ENCODE assay signal across 1 cellular context in the genomic region with DNA sequence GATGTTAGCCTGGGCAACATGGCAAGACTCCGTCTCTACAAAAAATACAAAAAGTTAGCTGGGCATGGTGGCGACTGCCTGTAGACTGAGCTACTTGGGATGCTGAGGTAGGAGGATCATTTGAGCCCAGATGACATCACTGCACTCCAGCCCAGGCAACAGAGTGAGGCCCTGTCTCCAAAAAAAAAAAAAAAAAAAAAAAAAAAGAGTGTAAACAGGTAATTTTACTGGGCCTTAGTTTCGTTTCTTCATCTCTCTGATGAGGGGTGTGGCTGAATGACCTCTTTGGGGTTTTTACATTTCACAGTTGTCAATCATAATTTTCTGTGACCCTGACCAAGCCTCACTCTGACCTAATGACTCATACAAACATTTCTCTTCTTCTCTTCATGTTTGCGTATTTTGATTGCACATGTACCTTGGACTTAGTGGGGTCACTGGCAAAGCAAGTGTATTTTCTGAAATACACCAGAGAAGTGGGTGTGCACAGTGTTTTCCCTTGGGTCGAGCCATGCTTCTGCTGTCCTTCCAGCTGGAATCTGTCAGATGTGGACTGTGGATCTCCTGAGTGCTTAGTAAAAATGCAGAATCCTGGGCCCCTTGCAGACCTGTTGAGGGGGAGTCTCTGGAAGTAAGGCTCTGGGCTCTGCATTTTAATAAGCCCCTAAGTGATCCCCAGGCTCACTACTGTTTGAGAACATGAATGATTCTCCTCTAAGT.
A peak's percentile ranks its signal among the peaks of the same experiment; 100 is the strongest.
TF ChIP-seq lines count a peak whose summit lies in the region.

No MANE protein-coding gene starts in this region.

TF ChIP-seq in HepG2, 621 proteins besides CTCF, POLR2A, EP300 and RAD21 (continued from another document and continues in another):
- TF ChIP-seq KDM6A (CRISPR knock-in tag; IDR thresholded peaks at IDR 0.05; ENCODE audit: low read depth) (peak; percentile 71; the same call in 1 of the 2 replicates), FOXK1 (CRISPR knock-in tag; IDR thresholded peaks at IDR 0.05; ENCODE audit: borderline replicate concordance, low read depth) (peak; percentile 90; the same call in 1 of the 2 replicates), ADNP (CRISPR knock-in tag; IDR thresholded peaks at IDR 0.05) (no peak), TGIF2 (CRISPR knock-in tag; IDR thresholded peaks at IDR 0.05) (peak; percentile 100), CC2D1A (CRISPR knock-in tag; IDR thresholded peaks at IDR 0.05) (no peak), NR3C1 (CRISPR knock-in tag; IDR thresholded peaks at IDR 0.05) (no peak), ZMYM2 (CRISPR knock-in tag; IDR thresholded peaks at IDR 0.05) (peak; percentile 88; the same call in 1 of the 2 replicates), ZNF816 (CRISPR knock-in tag; IDR thresholded peaks at IDR 0.05; ENCODE audit: borderline replicate concordance) (no peak), PHF8 (CRISPR knock-in tag; IDR thresholded peaks at IDR 0.05) (0 out of 2 replicates have a peak, but pooled peaks have one; percentile 28), ZNF263 (CRISPR knock-in tag; IDR thresholded peaks at IDR 0.05) (no peak), ZNF138 (CRISPR knock-in tag; IDR thresholded peaks at IDR 0.05; ENCODE audit: low read depth) (no peak), RCOR2 (CRISPR knock-in tag; IDR thresholded peaks at IDR 0.05) (no peak; the same call in 1 of the 2 replicates), TBX2 (CRISPR knock-in tag; IDR thresholded peaks at IDR 0.05; ENCODE audit: borderline replicate concordance) (peak; percentile 92), RORA (CRISPR knock-in tag; IDR thresholded peaks at IDR 0.05) (no peak), ZNF644 (CRISPR knock-in tag; IDR thresholded peaks at IDR 0.05; ENCODE audit: low read depth) (peak; percentile 57; the same call in 1 of the 2 replicates), MED1 (CRISPR knock-in tag; IDR thresholded peaks at IDR 0.05) (peak; percentile 96), KLF13 (CRISPR knock-in tag; IDR thresholded peaks at IDR 0.05) (no peak), ATAD3A (CRISPR knock-in tag; IDR thresholded peaks at IDR 0.05) (no peak), TBP (CRISPR knock-in tag; IDR thresholded peaks at IDR 0.05) (no peak), ZNF607 (CRISPR knock-in tag; IDR thresholded peaks at IDR 0.05; ENCODE audit: borderline replicate concordance) (peak; percentile 24; the same call in 1 of the 2 replicates), ZNF101 (CRISPR knock-in tag; IDR thresholded peaks at IDR 0.05; ENCODE audit: borderline replicate concordance, low read depth) (no peak), ZNF235 (CRISPR knock-in tag; IDR thresholded peaks at IDR 0.05; ENCODE audit: borderline replicate concordance) (no peak), SRY (CRISPR knock-in tag; IDR thresholded peaks at IDR 0.05) (no peak), ZNF766 (CRISPR knock-in tag; IDR thresholded peaks at IDR 0.05; ENCODE audit: borderline replicate concordance) (no peak; the same call in 1 of the 2 replicates)
- TF ChIP-seq, protein P1, sequence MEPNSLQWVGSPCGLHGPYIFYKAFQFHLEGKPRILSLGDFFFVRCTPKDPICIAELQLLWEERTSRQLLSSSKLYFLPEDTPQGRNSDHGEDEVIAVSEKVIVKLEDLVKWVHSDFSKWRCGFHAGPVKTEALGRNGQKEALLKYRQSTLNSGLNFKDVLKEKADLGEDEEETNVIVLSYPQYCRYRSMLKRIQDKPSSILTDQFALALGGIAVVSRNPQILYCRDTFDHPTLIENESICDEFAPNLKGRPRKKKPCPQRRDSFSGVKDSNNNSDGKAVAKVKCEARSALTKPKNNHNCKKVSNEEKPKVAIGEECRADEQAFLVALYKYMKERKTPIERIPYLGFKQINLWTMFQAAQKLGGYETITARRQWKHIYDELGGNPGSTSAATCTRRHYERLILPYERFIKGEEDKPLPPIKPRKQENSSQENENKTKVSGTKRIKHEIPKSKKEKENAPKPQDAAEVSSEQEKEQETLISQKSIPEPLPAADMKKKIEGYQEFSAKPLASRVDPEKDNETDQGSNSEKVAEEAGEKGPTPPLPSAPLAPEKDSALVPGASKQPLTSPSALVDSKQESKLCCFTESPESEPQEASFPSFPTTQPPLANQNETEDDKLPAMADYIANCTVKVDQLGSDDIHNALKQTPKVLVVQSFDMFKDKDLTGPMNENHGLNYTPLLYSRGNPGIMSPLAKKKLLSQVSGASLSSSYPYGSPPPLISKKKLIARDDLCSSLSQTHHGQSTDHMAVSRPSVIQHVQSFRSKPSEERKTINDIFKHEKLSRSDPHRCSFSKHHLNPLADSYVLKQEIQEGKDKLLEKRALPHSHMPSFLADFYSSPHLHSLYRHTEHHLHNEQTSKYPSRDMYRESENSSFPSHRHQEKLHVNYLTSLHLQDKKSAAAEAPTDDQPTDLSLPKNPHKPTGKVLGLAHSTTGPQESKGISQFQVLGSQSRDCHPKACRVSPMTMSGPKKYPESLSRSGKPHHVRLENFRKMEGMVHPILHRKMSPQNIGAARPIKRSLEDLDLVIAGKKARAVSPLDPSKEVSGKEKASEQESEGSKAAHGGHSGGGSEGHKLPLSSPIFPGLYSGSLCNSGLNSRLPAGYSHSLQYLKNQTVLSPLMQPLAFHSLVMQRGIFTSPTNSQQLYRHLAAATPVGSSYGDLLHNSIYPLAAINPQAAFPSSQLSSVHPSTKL (CRISPR knock-in tag; IDR thresholded peaks at IDR 0.05): peak; percentile 94
- TF ChIP-seq, protein P2, sequence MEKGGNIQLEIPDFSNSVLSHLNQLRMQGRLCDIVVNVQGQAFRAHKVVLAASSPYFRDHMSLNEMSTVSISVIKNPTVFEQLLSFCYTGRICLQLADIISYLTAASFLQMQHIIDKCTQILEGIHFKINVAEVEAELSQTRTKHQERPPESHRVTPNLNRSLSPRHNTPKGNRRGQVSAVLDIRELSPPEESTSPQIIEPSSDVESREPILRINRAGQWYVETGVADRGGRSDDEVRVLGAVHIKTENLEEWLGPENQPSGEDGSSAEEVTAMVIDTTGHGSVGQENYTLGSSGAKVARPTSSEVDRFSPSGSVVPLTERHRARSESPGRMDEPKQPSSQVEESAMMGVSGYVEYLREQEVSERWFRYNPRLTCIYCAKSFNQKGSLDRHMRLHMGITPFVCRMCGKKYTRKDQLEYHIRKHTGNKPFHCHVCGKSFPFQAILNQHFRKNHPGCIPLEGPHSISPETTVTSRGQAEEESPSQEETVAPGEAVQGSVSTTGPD (CRISPR knock-in tag; IDR thresholded peaks at IDR 0.05): 0 out of 2 replicates have a peak, but pooled peaks have one; percentile 50
- TF ChIP-seq, protein P3, sequence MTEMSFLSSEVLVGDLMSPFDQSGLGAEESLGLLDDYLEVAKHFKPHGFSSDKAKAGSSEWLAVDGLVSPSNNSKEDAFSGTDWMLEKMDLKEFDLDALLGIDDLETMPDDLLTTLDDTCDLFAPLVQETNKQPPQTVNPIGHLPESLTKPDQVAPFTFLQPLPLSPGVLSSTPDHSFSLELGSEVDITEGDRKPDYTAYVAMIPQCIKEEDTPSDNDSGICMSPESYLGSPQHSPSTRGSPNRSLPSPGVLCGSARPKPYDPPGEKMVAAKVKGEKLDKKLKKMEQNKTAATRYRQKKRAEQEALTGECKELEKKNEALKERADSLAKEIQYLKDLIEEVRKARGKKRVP (CRISPR knock-in tag; IDR thresholded peaks at IDR 0.05): peak in 1 of 2 experiments; percentile 56; a peak in 1 of 4 replicates
- TF ChIP-seq, protein P4, sequence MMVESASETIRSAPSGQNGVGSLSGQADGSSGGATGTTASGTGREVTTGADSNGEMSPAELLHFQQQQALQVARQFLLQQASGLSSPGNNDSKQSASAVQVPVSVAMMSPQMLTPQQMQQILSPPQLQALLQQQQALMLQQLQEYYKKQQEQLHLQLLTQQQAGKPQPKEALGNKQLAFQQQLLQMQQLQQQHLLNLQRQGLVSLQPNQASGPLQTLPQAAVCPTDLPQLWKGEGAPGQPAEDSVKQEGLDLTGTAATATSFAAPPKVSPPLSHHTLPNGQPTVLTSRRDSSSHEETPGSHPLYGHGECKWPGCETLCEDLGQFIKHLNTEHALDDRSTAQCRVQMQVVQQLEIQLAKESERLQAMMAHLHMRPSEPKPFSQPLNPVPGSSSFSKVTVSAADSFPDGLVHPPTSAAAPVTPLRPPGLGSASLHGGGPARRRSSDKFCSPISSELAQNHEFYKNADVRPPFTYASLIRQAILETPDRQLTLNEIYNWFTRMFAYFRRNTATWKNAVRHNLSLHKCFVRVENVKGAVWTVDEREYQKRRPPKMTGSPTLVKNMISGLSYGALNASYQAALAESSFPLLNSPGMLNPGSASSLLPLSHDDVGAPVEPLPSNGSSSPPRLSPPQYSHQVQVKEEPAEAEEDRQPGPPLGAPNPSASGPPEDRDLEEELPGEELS (CRISPR knock-in tag; IDR thresholded peaks at IDR 0.05): peak; percentile 94
- TF ChIP-seq, protein P5, sequence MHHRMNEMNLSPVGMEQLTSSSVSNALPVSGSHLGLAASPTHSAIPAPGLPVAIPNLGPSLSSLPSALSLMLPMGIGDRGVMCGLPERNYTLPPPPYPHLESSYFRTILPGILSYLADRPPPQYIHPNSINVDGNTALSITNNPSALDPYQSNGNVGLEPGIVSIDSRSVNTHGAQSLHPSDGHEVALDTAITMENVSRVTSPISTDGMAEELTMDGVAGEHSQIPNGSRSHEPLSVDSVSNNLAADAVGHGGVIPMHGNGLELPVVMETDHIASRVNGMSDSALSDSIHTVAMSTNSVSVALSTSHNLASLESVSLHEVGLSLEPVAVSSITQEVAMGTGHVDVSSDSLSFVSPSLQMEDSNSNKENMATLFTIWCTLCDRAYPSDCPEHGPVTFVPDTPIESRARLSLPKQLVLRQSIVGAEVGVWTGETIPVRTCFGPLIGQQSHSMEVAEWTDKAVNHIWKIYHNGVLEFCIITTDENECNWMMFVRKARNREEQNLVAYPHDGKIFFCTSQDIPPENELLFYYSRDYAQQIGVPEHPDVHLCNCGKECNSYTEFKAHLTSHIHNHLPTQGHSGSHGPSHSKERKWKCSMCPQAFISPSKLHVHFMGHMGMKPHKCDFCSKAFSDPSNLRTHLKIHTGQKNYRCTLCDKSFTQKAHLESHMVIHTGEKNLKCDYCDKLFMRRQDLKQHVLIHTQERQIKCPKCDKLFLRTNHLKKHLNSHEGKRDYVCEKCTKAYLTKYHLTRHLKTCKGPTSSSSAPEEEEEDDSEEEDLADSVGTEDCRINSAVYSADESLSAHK (CRISPR knock-in tag; IDR thresholded peaks at IDR 0.05; ENCODE audit: borderline replicate concordance): no peak
- TF ChIP-seq, protein P6, sequence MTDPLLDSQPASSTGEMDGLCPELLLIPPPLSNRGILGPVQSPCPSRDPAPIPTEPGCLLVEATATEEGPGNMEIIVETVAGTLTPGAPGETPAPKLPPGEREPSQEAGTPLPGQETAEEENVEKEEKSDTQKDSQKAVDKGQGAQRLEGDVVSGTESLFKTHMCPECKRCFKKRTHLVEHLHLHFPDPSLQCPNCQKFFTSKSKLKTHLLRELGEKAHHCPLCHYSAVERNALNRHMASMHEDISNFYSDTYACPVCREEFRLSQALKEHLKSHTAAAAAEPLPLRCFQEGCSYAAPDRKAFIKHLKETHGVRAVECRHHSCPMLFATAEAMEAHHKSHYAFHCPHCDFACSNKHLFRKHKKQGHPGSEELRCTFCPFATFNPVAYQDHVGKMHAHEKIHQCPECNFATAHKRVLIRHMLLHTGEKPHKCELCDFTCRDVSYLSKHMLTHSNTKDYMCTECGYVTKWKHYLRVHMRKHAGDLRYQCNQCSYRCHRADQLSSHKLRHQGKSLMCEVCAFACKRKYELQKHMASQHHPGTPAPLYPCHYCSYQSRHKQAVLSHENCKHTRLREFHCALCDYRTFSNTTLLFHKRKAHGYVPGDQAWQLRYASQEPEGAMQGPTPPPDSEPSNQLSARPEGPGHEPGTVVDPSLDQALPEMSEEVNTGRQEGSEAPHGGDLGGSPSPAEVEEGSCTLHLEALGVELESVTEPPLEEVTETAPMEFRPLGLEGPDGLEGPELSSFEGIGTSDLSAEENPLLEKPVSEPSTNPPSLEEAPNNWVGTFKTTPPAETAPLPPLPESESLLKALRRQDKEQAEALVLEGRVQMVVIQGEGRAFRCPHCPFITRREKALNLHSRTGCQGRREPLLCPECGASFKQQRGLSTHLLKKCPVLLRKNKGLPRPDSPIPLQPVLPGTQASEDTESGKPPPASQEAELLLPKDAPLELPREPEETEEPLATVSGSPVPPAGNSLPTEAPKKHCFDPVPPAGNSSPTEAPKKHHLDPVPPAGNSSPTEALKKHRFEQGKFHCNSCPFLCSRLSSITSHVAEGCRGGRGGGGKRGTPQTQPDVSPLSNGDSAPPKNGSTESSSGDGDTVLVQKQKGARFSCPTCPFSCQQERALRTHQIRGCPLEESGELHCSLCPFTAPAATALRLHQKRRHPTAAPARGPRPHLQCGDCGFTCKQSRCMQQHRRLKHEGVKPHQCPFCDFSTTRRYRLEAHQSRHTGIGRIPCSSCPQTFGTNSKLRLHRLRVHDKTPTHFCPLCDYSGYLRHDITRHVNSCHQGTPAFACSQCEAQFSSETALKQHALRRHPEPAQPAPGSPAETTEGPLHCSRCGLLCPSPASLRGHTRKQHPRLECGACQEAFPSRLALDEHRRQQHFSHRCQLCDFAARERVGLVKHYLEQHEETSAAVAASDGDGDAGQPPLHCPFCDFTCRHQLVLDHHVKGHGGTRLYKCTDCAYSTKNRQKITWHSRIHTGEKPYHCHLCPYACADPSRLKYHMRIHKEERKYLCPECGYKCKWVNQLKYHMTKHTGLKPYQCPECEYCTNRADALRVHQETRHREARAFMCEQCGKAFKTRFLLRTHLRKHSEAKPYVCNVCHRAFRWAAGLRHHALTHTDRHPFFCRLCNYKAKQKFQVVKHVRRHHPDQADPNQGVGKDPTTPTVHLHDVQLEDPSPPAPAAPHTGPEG (CRISPR knock-in tag; IDR thresholded peaks at IDR 0.05): no peak
- TF ChIP-seq, protein P7, sequence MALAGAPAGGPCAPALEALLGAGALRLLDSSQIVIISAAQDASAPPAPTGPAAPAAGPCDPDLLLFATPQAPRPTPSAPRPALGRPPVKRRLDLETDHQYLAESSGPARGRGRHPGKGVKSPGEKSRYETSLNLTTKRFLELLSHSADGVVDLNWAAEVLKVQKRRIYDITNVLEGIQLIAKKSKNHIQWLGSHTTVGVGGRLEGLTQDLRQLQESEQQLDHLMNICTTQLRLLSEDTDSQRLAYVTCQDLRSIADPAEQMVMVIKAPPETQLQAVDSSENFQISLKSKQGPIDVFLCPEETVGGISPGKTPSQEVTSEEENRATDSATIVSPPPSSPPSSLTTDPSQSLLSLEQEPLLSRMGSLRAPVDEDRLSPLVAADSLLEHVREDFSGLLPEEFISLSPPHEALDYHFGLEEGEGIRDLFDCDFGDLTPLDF (CRISPR knock-in tag; IDR thresholded peaks at IDR 0.05): no peak
- TF ChIP-seq, protein P8, sequence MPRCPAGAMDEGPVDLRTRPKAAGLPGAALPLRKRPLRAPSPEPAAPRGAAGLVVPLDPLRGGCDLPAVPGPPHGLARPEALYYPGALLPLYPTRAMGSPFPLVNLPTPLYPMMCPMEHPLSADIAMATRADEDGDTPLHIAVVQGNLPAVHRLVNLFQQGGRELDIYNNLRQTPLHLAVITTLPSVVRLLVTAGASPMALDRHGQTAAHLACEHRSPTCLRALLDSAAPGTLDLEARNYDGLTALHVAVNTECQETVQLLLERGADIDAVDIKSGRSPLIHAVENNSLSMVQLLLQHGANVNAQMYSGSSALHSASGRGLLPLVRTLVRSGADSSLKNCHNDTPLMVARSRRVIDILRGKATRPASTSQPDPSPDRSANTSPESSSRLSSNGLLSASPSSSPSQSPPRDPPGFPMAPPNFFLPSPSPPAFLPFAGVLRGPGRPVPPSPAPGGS (CRISPR knock-in tag; IDR thresholded peaks at IDR 0.05): no peak
- TF ChIP-seq, protein P9, sequence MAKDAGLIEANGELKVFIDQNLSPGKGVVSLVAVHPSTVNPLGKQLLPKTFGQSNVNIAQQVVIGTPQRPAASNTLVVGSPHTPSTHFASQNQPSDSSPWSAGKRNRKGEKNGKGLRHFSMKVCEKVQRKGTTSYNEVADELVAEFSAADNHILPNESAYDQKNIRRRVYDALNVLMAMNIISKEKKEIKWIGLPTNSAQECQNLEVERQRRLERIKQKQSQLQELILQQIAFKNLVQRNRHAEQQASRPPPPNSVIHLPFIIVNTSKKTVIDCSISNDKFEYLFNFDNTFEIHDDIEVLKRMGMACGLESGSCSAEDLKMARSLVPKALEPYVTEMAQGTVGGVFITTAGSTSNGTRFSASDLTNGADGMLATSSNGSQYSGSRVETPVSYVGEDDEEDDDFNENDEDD (CRISPR knock-in tag; IDR thresholded peaks at IDR 0.05; ENCODE audit: borderline replicate concordance): no peak
